ENCODE assay signal across 1 cellular context in the genomic region with DNA sequence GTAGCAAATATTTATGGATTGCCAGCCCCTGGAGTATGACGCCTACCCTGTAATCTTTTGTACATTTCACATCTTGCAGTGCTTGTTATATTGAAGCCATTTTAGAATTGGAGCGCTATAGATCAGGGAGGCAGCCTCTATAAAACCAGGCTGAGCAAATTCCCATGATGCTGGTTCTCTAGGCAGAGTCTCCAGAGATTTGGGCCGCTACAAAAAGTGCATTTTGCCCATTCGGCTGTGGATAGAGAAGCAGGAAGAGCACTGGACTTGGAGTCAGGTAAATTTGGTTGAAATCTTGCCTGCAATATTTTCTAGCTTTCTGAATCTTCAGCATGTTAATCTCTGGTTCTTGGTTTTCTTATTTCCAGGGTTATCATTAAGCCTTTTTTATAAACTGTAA.
TF ChIP-seq lines count a peak whose summit lies in the region.

No MANE protein-coding gene starts in this region.

TF ChIP-seq in GM12878, 131 proteins besides CTCF, POLR2A, EP300 and RAD21 (continued from another document):
- TF ChIP-seq, protein P1, sequence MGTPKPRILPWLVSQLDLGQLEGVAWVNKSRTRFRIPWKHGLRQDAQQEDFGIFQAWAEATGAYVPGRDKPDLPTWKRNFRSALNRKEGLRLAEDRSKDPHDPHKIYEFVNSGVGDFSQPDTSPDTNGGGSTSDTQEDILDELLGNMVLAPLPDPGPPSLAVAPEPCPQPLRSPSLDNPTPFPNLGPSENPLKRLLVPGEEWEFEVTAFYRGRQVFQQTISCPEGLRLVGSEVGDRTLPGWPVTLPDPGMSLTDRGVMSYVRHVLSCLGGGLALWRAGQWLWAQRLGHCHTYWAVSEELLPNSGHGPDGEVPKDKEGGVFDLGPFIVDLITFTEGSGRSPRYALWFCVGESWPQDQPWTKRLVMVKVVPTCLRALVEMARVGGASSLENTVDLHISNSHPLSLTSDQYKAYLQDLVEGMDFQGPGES (IDR thresholded peaks at IDR 0.05): no peak
- TF ChIP-seq, protein P2, sequence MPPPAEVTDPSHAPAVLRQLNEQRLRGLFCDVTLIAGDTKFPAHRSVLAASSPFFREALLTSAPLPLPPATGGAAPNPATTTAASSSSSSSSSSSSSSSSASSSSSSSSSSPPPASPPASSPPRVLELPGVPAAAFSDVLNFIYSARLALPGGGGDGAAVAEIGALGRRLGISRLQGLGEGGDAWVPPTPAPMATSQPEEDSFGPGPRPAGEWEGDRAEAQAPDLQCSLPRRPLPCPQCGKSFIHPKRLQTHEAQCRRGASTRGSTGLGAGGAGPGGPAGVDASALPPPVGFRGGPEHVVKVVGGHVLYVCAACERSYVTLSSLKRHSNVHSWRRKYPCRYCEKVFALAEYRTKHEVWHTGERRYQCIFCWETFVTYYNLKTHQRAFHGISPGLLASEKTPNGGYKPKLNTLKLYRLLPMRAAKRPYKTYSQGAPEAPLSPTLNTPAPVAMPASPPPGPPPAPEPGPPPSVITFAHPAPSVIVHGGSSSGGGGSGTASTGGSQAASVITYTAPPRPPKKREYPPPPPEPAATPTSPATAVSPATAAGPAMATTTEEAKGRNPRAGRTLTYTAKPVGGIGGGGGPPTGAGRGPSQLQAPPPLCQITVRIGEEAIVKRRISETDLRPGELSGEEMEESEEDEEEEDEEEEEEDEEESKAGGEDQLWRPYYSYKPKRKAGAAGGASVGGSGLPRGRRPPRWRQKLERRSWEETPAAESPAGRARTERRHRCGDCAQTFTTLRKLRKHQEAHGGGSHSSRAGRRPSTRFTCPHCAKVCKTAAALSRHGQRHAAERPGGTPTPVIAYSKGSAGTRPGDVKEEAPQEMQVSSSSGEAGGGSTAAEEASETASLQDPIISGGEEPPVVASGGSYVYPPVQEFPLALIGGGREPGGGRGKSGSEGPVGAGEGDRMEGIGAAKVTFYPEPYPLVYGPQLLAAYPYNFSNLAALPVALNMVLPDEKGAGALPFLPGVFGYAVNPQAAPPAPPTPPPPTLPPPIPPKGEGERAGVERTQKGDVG (CRISPR knock-in tag; IDR thresholded peaks at IDR 0.05): no peak
